22 cellular contexts compared by ENCODE assay signal in genomic region chr6:129102741-129103140, GRCh38.
A peak's percentile ranks its signal among the peaks of the same experiment; 100 is the strongest.
DNase-seq lines count a peak whose midpoint lies in the region; ATAC-seq, FAIRE-seq and TF ChIP-seq lines count a peak whose summit lies in the region.
"Had no signal": no experiment of that assay in that cellular context is flagged by ENCODE, and none has a peak within 500 bp of the region (broad histone marks: within the 10 kb centered on the region; RNA-seq: fewer than 3 reads in every experiment).

No MANE protein-coding gene starts in this region.

- no peak overlapping the region for H3K4me3 Mint-ChIP-seq in astrocyte (ENCODE audit: unreplicated experiment)
- H3K4me3 Mint-ChIP-seq in neural progenitor cell: no peak overlapping the region
- H3K4me3 Mint-ChIP-seq: dendritic cell treated with granulocyte-macrophage colony-stimulating factor and Interleukin-4, amounts not matched to agents 40 ng/mL and 50 ng/mL, for 4 days; naive thymus-derived CD8-positive, alpha-beta T cell; T-helper 17 cell had no signal

- no peaks in the 10 kb centered on the region for H3K4me1 ChIP-seq in astrocyte (ENCODE audit: insufficient read depth, low read length)
- H3K4me1 ChIP-seq in heart right ventricle: peaks cover 3 to 79% (median 41%) of the 10 kb centered on the region in 9 donors
- H3K4me1 ChIP-seq in neural progenitor cell: peaks cover 5% of the 10 kb centered on the region
- peaks cover 7% of the 10 kb centered on the region for H3K4me1 ChIP-seq in upper lobe of right lung
- H3K4me1 ChIP-seq: thyroid gland had no signal

- no peaks in the 10 kb centered on the region for H4K20me1 ChIP-seq in astrocyte (ENCODE audit: insufficient read depth, low read length)
- H4K20me1 ChIP-seq in neural progenitor cell (ENCODE audit: low read depth): no peaks in the 10 kb centered on the region
- H4K20me1 ChIP-seq: BLaER1 treated with 17β-estradiol and CSF1 and Interleukin-3, amounts not matched to agents 10 nM and 100 nM had no signal

- H3F3A ChIP-seq in neural progenitor cell (ENCODE audit: low read depth): no peaks in the 10 kb centered on the region

- intact Hi-C loops in heart right ventricle (cut with DNase I) (loop anchor here in 1 of 10 donors (5.0 kb wide), 1 partner anchor 35 kb away; no protein-coding TSS in a partner anchor), upper lobe of right lung (cut with DNase I) (no loop called here)

- TF ChIP-seq CTCF in astrocyte (IDR thresholded peaks at IDR 0.05; ENCODE audit: insufficient read depth, low read depth, low read length) (no peak), heart right ventricle (IDR thresholded peaks at IDR 0.05) (no peak), neural progenitor cell (IDR thresholded peaks at IDR 0.05) (no peak), upper lobe of right lung (IDR thresholded peaks at IDR 0.05) (no peak)

- H3K27ac Mint-ChIP-seq in astrocyte (ENCODE audit: unreplicated experiment): no peak overlapping the region
- no peak overlapping the region for H3K27ac Mint-ChIP-seq in neural progenitor cell
- H3K27ac Mint-ChIP-seq: activated T-helper 2 cell treated with anti-CD3 and anti-CD28 coated beads, Interferon-gamma antibody, Interleukin-2, Interleukin-4, amounts not matched to agents 10 μg/mL and 5 μg/mL and 100 μg/mL, durations not matched to agents 14 hours and 24 hours and 36 hours; dendritic cell treated with granulocyte-macrophage colony-stimulating factor and Interleukin-4, amounts not matched to agents 40 ng/mL and 50 ng/mL, for 4 days; naive thymus-derived CD8-positive, alpha-beta T cell; T-helper 17 cell had no signal

- DNase-seq in astrocyte (ENCODE audit: low read depth) (no peak), heart right ventricle (peak; percentile 18 to 67), neural progenitor cell (ENCODE audit: low spot score) (peak; percentile 15), upper lobe of right lung (no peak), NCI-H1417 (lab: John Stamatoyannopoulos, UW) (no peak), DMS 273 (lab: John Stamatoyannopoulos, UW; ENCODE audit: unreplicated experiment) (no peak)
- DNase-seq in activated naive CD4-positive, alpha-beta T cell treated with anti-CD3 and anti-CD28 coated beads, Interleukin-2, amount 50 U/mL, for 16 hours: no peak
- no peak for DNase-seq in activated CD4-positive, alpha-beta T cell treated with anti-CD3 and anti-CD28 coated beads, Interleukin-2, amount 50 U/mL, for 1 hour
- DNase-seq: DMS153; Kasumi-1; left colon; naive thymus-derived CD8-positive, alpha-beta T cell; NCI-H1417 treated with DMSO at 0.1 percent for 48 hours; stimulated activated CD4-positive, alpha-beta T cell treated with anti-CD3 and anti-CD28 coated beads, Interleukin-2, amount 100 ng/mL, for 48 hours; stimulated activated CD8-positive, alpha-beta memory T cell treated with anti-CD3 and anti-CD28 coated beads, Interleukin-4, amount 100 ng/mL, for 48 hours; T-helper 17 cell had no signal

- no peaks in the 10 kb centered on the region for H3K27me3 ChIP-seq in astrocyte (ENCODE audit: insufficient read depth, low read length)
- no peaks in the 10 kb centered on the region for H3K27me3 ChIP-seq in heart right ventricle
- H3K27me3 ChIP-seq in neural progenitor cell: no peaks in the 10 kb centered on the region
- H3K27me3 ChIP-seq in upper lobe of right lung: no peaks in the 10 kb centered on the region
- H3K27me3 ChIP-seq: BLaER1 treated with 17β-estradiol and CSF1 and Interleukin-3, amounts not matched to agents 10 nM and 100 nM; thyroid gland had no signal

- H3K36me3 ChIP-seq in astrocyte (ENCODE audit: insufficient read depth, low read length) (no peaks in the 10 kb centered on the region), heart right ventricle (peaks cover 0 to 26% (median 0%) of the 10 kb centered on the region in 9 donors), neural progenitor cell (no peaks in the 10 kb centered on the region), upper lobe of right lung (no peaks in the 10 kb centered on the region)
- H3K36me3 ChIP-seq: BLaER1 treated with 17β-estradiol and CSF1 and Interleukin-3, amounts not matched to agents 10 nM and 100 nM; thyroid gland had no signal

- H2AFZ ChIP-seq in astrocyte (ENCODE audit: low read depth, low read length): no peak overlapping the region
- no peak overlapping the region for H2AFZ ChIP-seq in neural progenitor cell (replicated peaks)

- H3K9ac ChIP-seq in astrocyte (ENCODE audit: low read length): no peak overlapping the region
- no peak overlapping the region for H3K9ac ChIP-seq in neural progenitor cell
- H3K9ac ChIP-seq: BLaER1 treated with 17β-estradiol and CSF1 and Interleukin-3, amounts not matched to agents 10 nM and 100 nM had no signal

- no peaks in the 10 kb centered on the region for H3K27me3 Mint-ChIP-seq in astrocyte (ENCODE audit: low read depth, unreplicated experiment)
- no peaks in the 10 kb centered on the region for H3K27me3 Mint-ChIP-seq in neural progenitor cell (ENCODE audit: insufficient read depth, low read depth)
- H3K27me3 Mint-ChIP-seq: dendritic cell treated with granulocyte-macrophage colony-stimulating factor and Interleukin-4, amounts not matched to agents 40 ng/mL and 50 ng/mL, for 4 days had no signal

- 26 to 35% methylated on average over 4 of the region's 4 CpGs for WGBS in heart right ventricle, 2 donors

- no peak overlapping the region for H3K4me3 ChIP-seq in astrocyte (ENCODE audit: insufficient read depth, low read depth, low read length)
- H3K4me3 ChIP-seq in heart right ventricle: no peak overlapping the region
- no peak overlapping the region for H3K4me3 ChIP-seq in neural progenitor cell
- no peak overlapping the region for H3K4me3 ChIP-seq in upper lobe of right lung
- H3K4me3 ChIP-seq: BLaER1 treated with 17β-estradiol and CSF1 and Interleukin-3, amounts not matched to agents 10 nM and 100 nM; thyroid gland had no signal

- H3K27ac ChIP-seq in astrocyte (ENCODE audit: low read depth, low read length): no peak overlapping the region
- H3K27ac ChIP-seq in heart right ventricle: peak overlapping the region in 9 of 10 donors; percentile 26 to 77 (median 71)
- H3K27ac ChIP-seq in neural progenitor cell: no peak overlapping the region
- no peak overlapping the region for H3K27ac ChIP-seq in upper lobe of right lung
- H3K27ac ChIP-seq: BLaER1 treated with 17β-estradiol and CSF1 and Interleukin-3, amounts not matched to agents 10 nM and 100 nM had no signal

- peak; percentile 5 for FAIRE-seq in astrocyte (lab: Jason Lieb, UNC)

- ATAC-seq in heart right ventricle: peak; percentile 74 to 92 (median 85)
- ATAC-seq in upper lobe of right lung: peak; percentile 53
- ATAC-seq: esophagus mucosa; HCT116; left colon; naive thymus-derived CD8-positive, alpha-beta T cell; T-helper 17 cell had no signal

- H3K4me1 Mint-ChIP-seq in astrocyte (ENCODE audit: low read depth, unreplicated experiment): no peaks in the 10 kb centered on the region
- H3K4me1 Mint-ChIP-seq in neural progenitor cell: peaks cover 29% of the 10 kb centered on the region
- H3K4me1 Mint-ChIP-seq: naive thymus-derived CD8-positive, alpha-beta T cell had no signal

- no peaks in the 10 kb centered on the region for H3K9me3 Mint-ChIP-seq in astrocyte (ENCODE audit: unreplicated experiment)
- no peaks in the 10 kb centered on the region for H3K9me3 Mint-ChIP-seq in neural progenitor cell
- H3K9me3 Mint-ChIP-seq: activated T-helper 2 cell treated with anti-CD3 and anti-CD28 coated beads, Interferon-gamma antibody, Interleukin-2, Interleukin-4, amounts not matched to agents 10 μg/mL and 5 μg/mL and 100 μg/mL, durations not matched to agents 14 hours and 24 hours and 36 hours; dendritic cell treated with granulocyte-macrophage colony-stimulating factor and Interleukin-4, amounts not matched to agents 40 ng/mL and 50 ng/mL, for 4 days; naive thymus-derived CD8-positive, alpha-beta T cell had no signal

- no peak overlapping the region for H3K4me2 ChIP-seq in astrocyte (ENCODE audit: low read length)
- H3K4me2 ChIP-seq in neural progenitor cell: no peak overlapping the region
- H3K4me2 ChIP-seq: BLaER1 treated with 17β-estradiol and CSF1 and Interleukin-3, amounts not matched to agents 10 nM and 100 nM had no signal

- H3K79me2 ChIP-seq in astrocyte (ENCODE audit: insufficient read depth, low read length): no peaks in the 10 kb centered on the region
- no peaks in the 10 kb centered on the region for H3K79me2 ChIP-seq in neural progenitor cell (ENCODE audit: low read depth)

- H3K36me3 Mint-ChIP-seq in astrocyte (ENCODE audit: low read depth, unreplicated experiment) (no peaks in the 10 kb centered on the region), neural progenitor cell (no peaks in the 10 kb centered on the region)
- H3K36me3 Mint-ChIP-seq: naive thymus-derived CD8-positive, alpha-beta T cell had no signal

- H3K9me3 ChIP-seq in astrocyte (ENCODE audit: insufficient read depth, low read depth, low read length) (no peaks in the 10 kb centered on the region), heart right ventricle (no peaks in the 10 kb centered on the region), neural progenitor cell (ENCODE audit: low read depth) (no peaks in the 10 kb centered on the region), upper lobe of right lung (no peaks in the 10 kb centered on the region)
- H3K9me3 ChIP-seq: BLaER1 treated with 17β-estradiol and CSF1 and Interleukin-3, amounts not matched to agents 10 nM and 100 nM; thyroid gland had no signal

Comparison
In these comparisons a context has a peak if more than half of its experiments do, and no peak if none do; other contexts are left out.
1. DNase-seq: peak in heart right ventricle (2 of 2) and neural progenitor cell (single experiment); none in astrocyte (single experiment), upper lobe of right lung (single experiment), NCI-H1417 (0 of 3), activated naive CD4-positive, alpha-beta T cell treated with anti-CD3 and anti-CD28 coated beads, Interleukin-2, amount 50 U/mL, for 16 hours (single experiment), activated CD4-positive, alpha-beta T cell treated with anti-CD3 and anti-CD28 coated beads, Interleukin-2, amount 50 U/mL, for 1 hour (single experiment) and DMS 273 (single experiment).
2. H3K27ac ChIP-seq: peak in heart right ventricle (9 of 10); none in astrocyte (single experiment), neural progenitor cell (single experiment) and upper lobe of right lung (single experiment).